In the genomic region with DNA sequence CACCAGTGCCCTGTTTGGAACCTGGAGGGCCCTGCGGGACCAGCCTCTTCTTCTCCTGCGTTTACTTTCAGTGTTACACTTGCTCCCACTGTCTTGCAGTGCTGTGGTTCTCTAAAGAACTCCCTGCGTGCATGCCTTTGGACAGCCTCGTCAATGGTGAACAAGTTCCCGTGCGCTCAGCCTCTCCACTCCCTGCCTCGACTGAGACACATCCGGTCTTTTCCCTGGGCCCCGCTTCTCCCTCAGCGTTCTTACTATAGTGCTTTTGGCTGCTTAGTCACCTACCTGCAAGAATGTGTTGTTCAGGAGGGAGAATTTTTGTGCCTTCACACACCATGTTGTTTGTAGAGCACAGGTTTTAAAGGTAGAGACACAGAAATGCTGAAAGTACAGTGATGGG, we compare ENCODE assay signal across 22 cellular contexts.
A peak's percentile ranks its signal among the peaks of the same experiment; 100 is the strongest.
DNase-seq lines count a peak whose midpoint lies in the region; ATAC-seq, FAIRE-seq and TF ChIP-seq lines count a peak whose summit lies in the region.
"Had no signal": no experiment of that assay in that cellular context is flagged by ENCODE, and none has a peak within 500 bp of the region (broad histone marks: within the 10 kb centered on the region; RNA-seq: fewer than 3 reads in every experiment).

No MANE protein-coding gene starts in this region.

- H3K79me2 ChIP-seq in GM23338 (replicated peaks; ENCODE audit: insufficient read depth): no peaks in the 10 kb centered on the region
- no peaks in the 10 kb centered on the region for H3K79me2 ChIP-seq in K562 (ENCODE audit: control insufficient read depth, insufficient read depth, low read length)
- H3K79me2 ChIP-seq in H1 (ENCODE audit: control insufficient read depth in 1 of 2, insufficient read depth in 2 of 2, low read length in 2 of 2): no peaks in the 10 kb centered on the region

- TF ChIP-seq CTCF in GM23338 (conservative IDR thresholded peaks at IDR 0.05; ENCODE audit: low read depth in 2 of 2): no peak
- no peak for TF ChIP-seq CTCF in K562 (IDR thresholded peaks at IDR 0.05 in 2 of 3, conservative IDR thresholded peaks at IDR 0.05 in 1 of 3; ENCODE audit: insufficient read depth in 2 of 3, low read depth in 1 of 3, low read length in 3 of 3)
- TF ChIP-seq CTCF in H1 (IDR thresholded peaks at IDR 0.05; ENCODE audit: control extremely low read depth in 1 of 3, insufficient read depth in 1 of 3, low read depth in 1 of 3, low read length in 3 of 3): no peak
- no peak for TF ChIP-seq CTCF in CD14-positive monocyte (IDR thresholded peaks at IDR 0.05)

- no peak overlapping the region for H3K56ac ChIP-seq in H1 (replicated peaks; ENCODE audit: insufficient read length, low read depth, low read length)

- H2BK120ac ChIP-seq in H1 (replicated peaks; ENCODE audit: low read depth, low read length): no peak overlapping the region

- WGBS in K562 (ENCODE audit: insufficient coverage, low coverage, missing lambda C conversion rate): 60% methylated on average over 1 of the region's 10 CpGs
- WGBS in H1 (ENCODE audit: extremely low coverage in 1 of 2, insufficient coverage in 1 of 2, insufficient read length in 1 of 2, insufficient replicate concordance in 2 of 2, low coverage in 1 of 2, low lambda C conversion rate in 2 of 2, missing lambda C conversion rate in 1 of 2), 2 experiments: 85% methylated on average over 10 of the region's 10 CpGs; no CpG with 5 or more reads in 1 of the 2 experiments

- H3K27ac ChIP-seq in GM23338 (ENCODE audit: low read depth): no peak overlapping the region
- no peak overlapping the region for H3K27ac ChIP-seq in K562 (ENCODE audit: extremely low read depth, low read depth, low read length)
- no peak overlapping the region for H3K27ac ChIP-seq in H1 (ENCODE audit: low read depth, low read length)
- H3K27ac ChIP-seq: BLaER1 had no signal

- no peak for FAIRE-seq in K562 (lab: Jason Lieb, UNC)
- no peak for FAIRE-seq in H1 (lab: Jason Lieb, UNC)
- FAIRE-seq: A204.1, D721Med, G401.6, GM12891, GM19239 had no signal

- no peaks in the 10 kb centered on the region for H3K36me3 ChIP-seq in GM23338 (ENCODE audit: insufficient read depth)
- no peaks in the 10 kb centered on the region for H3K36me3 ChIP-seq in K562 (ENCODE audit: control insufficient read depth, insufficient read depth, low read length)
- H3K36me3 ChIP-seq in H1 (ENCODE audit: control insufficient read depth in 2 of 4, insufficient read depth in 4 of 4, low read length in 3 of 4): no peaks in the 10 kb centered on the region
- H3K36me3 ChIP-seq: BE2C, BLaER1 had no signal

- no peak overlapping the region for H2BK15ac ChIP-seq in H1 (ENCODE audit: low read length)

- no TSS peak for BruUV-seq in K562 (replicated peaks; lab: Mats Ljungman, UMichigan)

- H3K18ac ChIP-seq in H1 (ENCODE audit: extremely low read depth, low read length): no peak overlapping the region

- H3K9me1 ChIP-seq in K562 (ENCODE audit: control insufficient read depth, insufficient read depth, low read length): no peaks in the 10 kb centered on the region

- no peaks in the 10 kb centered on the region; the same call in 2 of the 3 replicates for H3K9me3 Mint-ChIP-seq in GM23338
- H3K9me3 Mint-ChIP-seq in CD14-positive monocyte: peaks cover 0 to 6% (median 0%) of the 10 kb centered on the region in 7 donors
- H3K9me3 Mint-ChIP-seq: CD4-positive, alpha-beta T cell; CD8-positive, alpha-beta T cell had no signal

- H4K91ac ChIP-seq in H1 (replicated peaks; ENCODE audit: insufficient read length, low read length): no peak overlapping the region

- CTCF ChIA-PET in K562 (lab: Yijun Ruan, JAX; ENCODE audit: low intra/inter-chr PET ratio): no interaction called here
- CTCF ChIA-PET in H1 (lab: Charles Lee; ENCODE audit: partially characterized antibody): interaction anchor here (0.7 to 1.9 kb wide), 2 partner anchors 15 to 89 kb away, joined by 3 to 7 read pairs; no protein-coding TSS in a partner anchor

- H3K27ac Mint-ChIP-seq in GM23338 (no peak overlapping the region), CD14-positive monocyte (no peak overlapping the region)
- H3K27ac Mint-ChIP-seq: CD4-positive, alpha-beta T cell; CD8-positive, alpha-beta T cell had no signal

- no peaks in the 10 kb centered on the region for H3K36me3 Mint-ChIP-seq in GM23338 (ENCODE audit: low read depth)
- no peaks in the 10 kb centered on the region for H3K36me3 Mint-ChIP-seq in CD14-positive monocyte
- H3K36me3 Mint-ChIP-seq: CD8-positive, alpha-beta T cell had no signal

- POLR2A ChIA-PET in K562 (lab: Yijun Ruan, JAX) (no interaction called here), H1 (lab: Charles Lee; ENCODE audit: partially characterized antibody) (no interaction called here)

- no peak overlapping the region for H3K4me3 Mint-ChIP-seq in GM23338
- no peak overlapping the region for H3K4me3 Mint-ChIP-seq in CD14-positive monocyte
- H3K4me3 Mint-ChIP-seq: CD4-positive, alpha-beta T cell; CD8-positive, alpha-beta T cell had no signal

- H3K9me3 ChIP-seq in K562 (replicated peaks; ENCODE audit: control insufficient read depth, insufficient read depth, low read depth, low read length) (no peaks in the 10 kb centered on the region), H1 (ENCODE audit: insufficient read depth in 2 of 2, low read depth in 1 of 2, low read length in 1 of 2) (no peaks in the 10 kb centered on the region)
- H3K9me3 ChIP-seq: BE2C, BLaER1, Caco-2 had no signal

- peak overlapping the region; percentile 47; the same call in 1 of the 2 replicates for H2AFZ ChIP-seq in GM23338
- H2AFZ ChIP-seq in K562 (ENCODE audit: low read depth, low read length): 0 out of 2 replicates have a peak overlapping the region, but pooled peaks have one; percentile 45
- H2AFZ ChIP-seq in H1 (ENCODE audit: low read length): 0 out of 2 replicates have a peak overlapping the region, but pooled peaks have one; percentile 29

- TF ChIP-seq POLR2A in K562 (conservative IDR thresholded peaks at IDR 0.05) (no peak), H1 (IDR thresholded peaks at IDR 0.05; ENCODE audit: control extremely low read depth in 1 of 2, low read depth in 2 of 2, low read length in 2 of 2) (no peak)

- H3K27me3 Mint-ChIP-seq in GM23338 (ENCODE audit: insufficient read depth, low read depth, poor library complexity) (no peaks in the 10 kb centered on the region), CD14-positive monocyte (ENCODE audit: low read depth in 3 of 3) (peaks cover 2 to 6% (median 2%) of the 10 kb centered on the region in 3 donors)

- H3K9me2 ChIP-seq in GM23338 (ENCODE audit: insufficient read depth): no peaks in the 10 kb centered on the region; the same call in none of the 2 replicates

- H3K4me1 Mint-ChIP-seq in GM23338 (no peaks in the 10 kb centered on the region), CD14-positive monocyte (no peaks in the 10 kb centered on the region)

- H4K8ac ChIP-seq in H1 (ENCODE audit: extremely low read depth, insufficient read depth, low read length): no peak overlapping the region

- no peak for TF ChIP-seq EP300 in K562 (IDR thresholded peaks at IDR 0.05; ENCODE audit: low read length)
- no peak for TF ChIP-seq EP300 in H1 (IDR thresholded peaks at IDR 0.05; ENCODE audit: borderline replicate concordance in 1 of 2, low read depth in 2 of 2, low read length in 2 of 2)

- no peak overlapping the region for H3K4ac ChIP-seq in H1 (replicated peaks; ENCODE audit: insufficient read length, low read depth, low read length)

- no peak overlapping the region for H2BK12ac ChIP-seq in H1 (ENCODE audit: low read depth, low read length)

- no peak overlapping the region for H3K4me2 ChIP-seq in GM23338
- H3K4me2 ChIP-seq in K562 (ENCODE audit: insufficient read depth, low read length): no peak overlapping the region
- H3K4me2 ChIP-seq in H1 (ENCODE audit: insufficient read depth in 1 of 2, low read depth in 2 of 2, low read length in 2 of 2): no peak overlapping the region
- H3K4me2 ChIP-seq: BLaER1 had no signal

- H3K79me1 ChIP-seq in H1 (ENCODE audit: low read depth, low read length): no peaks in the 10 kb centered on the region

- no peaks in the 10 kb centered on the region for H3K23me2 ChIP-seq in H1 (ENCODE audit: low read depth, low read length)

- intact Hi-C loops in K562 (cut with micrococcal nuclease) (no loop called here), CD14-positive monocyte (cut with micrococcal nuclease) (no loop called here)

- H3F3A ChIP-seq in GM23338 (replicated peaks; ENCODE audit: low read depth): no peaks in the 10 kb centered on the region

- no peak overlapping the region for H3K23ac ChIP-seq in H1 (ENCODE audit: insufficient read length)

- H3K4me3 ChIP-seq in GM23338 (no peak overlapping the region), K562 (no peak overlapping the region), H1 (ENCODE audit: extremely low read depth in 1 of 4, insufficient read depth in 2 of 4, low read depth in 3 of 4, low read length in 4 of 4) (no peak overlapping the region)
- H3K4me3 ChIP-seq: BLaER1 had no signal

- no peaks in the 10 kb centered on the region for H3K4me1 ChIP-seq in GM23338 (ENCODE audit: insufficient read depth)
- no peaks in the 10 kb centered on the region for H3K4me1 ChIP-seq in K562 (replicated peaks in 1 of 2; ENCODE audit: control insufficient read depth in 2 of 2, insufficient read depth in 2 of 2, low read length in 2 of 2)
- H3K4me1 ChIP-seq in H1 (replicated peaks in 1 of 4; ENCODE audit: control insufficient read depth in 3 of 4, insufficient read depth in 4 of 4, low read length in 3 of 4): no peaks in the 10 kb centered on the region
- H3K4me1 ChIP-seq: BE2C, BLaER1, Caco-2 had no signal

- H4K20me1 ChIP-seq in GM23338 (replicated peaks; ENCODE audit: insufficient read depth): no peaks in the 10 kb centered on the region
- no peaks in the 10 kb centered on the region for H4K20me1 ChIP-seq in K562 (replicated peaks; ENCODE audit: control insufficient read depth, insufficient read depth, low read length)
- no peaks in the 10 kb centered on the region for H4K20me1 ChIP-seq in H1 (replicated peaks in 1 of 2; ENCODE audit: control insufficient read depth in 1 of 2, insufficient read depth in 2 of 2, low read length in 2 of 2)
- H4K20me1 ChIP-seq: BLaER1 had no signal

- no peak overlapping the region for H2BK20ac ChIP-seq in H1 (ENCODE audit: low read length)

- no peak for ATAC-seq in GM23338
- no peak for ATAC-seq in K562
- ATAC-seq: CD8-positive, alpha-beta T cell had no signal

- H3K9ac ChIP-seq in K562 (ENCODE audit: insufficient read depth in 1 of 2, low read depth in 2 of 2, low read length in 2 of 2): no peak overlapping the region
- no peak overlapping the region for H3K9ac ChIP-seq in H1 (replicated peaks in 1 of 4; ENCODE audit: extremely low read depth in 1 of 4, low read depth in 3 of 4, low read length in 3 of 4)
- H3K9ac ChIP-seq: BLaER1 had no signal

- no peak for DNase-seq in GM23338 (ENCODE audit: low spot score)
- no peak for DNase-seq in K562 (ENCODE audit: extremely low read depth in 1 of 4, low spot score in 3 of 4)
- no peak for DNase-seq in H1 (ENCODE audit: low read depth in 1 of 2, low spot score in 2 of 2)
- no peak for DNase-seq in HK-2 (ENCODE audit: unreplicated experiment)
- no peak for DNase-seq in CD14-positive monocyte (ENCODE audit: low spot score)
- no peak for DNase-seq in amygdala (lab: John Stamatoyannopoulos, UW)
- DNase-seq: 8988T; ACHN; BE2C; C1 segment of cervical spinal cord; Caco-2; Calu3; CD4-positive, alpha-beta T cell; CD8-positive, alpha-beta T cell; DMS79 treated with DMSO at 0.1 percent for 48 hours; GF-D8 had no signal

- no peaks in the 10 kb centered on the region for H3K27me3 ChIP-seq in GM23338 (ENCODE audit: insufficient read depth)
- H3K27me3 ChIP-seq in K562 (ENCODE audit: control insufficient read depth in 2 of 2, insufficient read depth in 2 of 2, low read length in 2 of 2): no peaks in the 10 kb centered on the region
- H3K27me3 ChIP-seq in H1 (replicated peaks in 1 of 4; ENCODE audit: control insufficient read depth in 3 of 4, extremely low read depth in 1 of 4, insufficient read depth in 3 of 4, low read length in 3 of 4): no peaks in the 10 kb centered on the region
- H3K27me3 ChIP-seq: BE2C, BLaER1 had no signal

- H3K14ac ChIP-seq in H1 (ENCODE audit: insufficient read length): no peak overlapping the region

- H2AK5ac ChIP-seq in H1 (ENCODE audit: low read depth, low read length): no peak overlapping the region

- H2BK5ac ChIP-seq in H1 (ENCODE audit: low read depth, low read length): no peak overlapping the region

- in situ Hi-C loops in K562 (cut with MboI): no loop called here

- no peak overlapping the region for H4K5ac ChIP-seq in H1 (ENCODE audit: insufficient read length, low read depth, low read length)

- TF ChIP-seq RAD21 in K562 (CRISPR knock-in tag; conservative IDR thresholded peaks at IDR 0.05 in 1 of 2, IDR thresholded peaks at IDR 0.05 in 1 of 2): no peak
- TF ChIP-seq RAD21 in H1 (IDR thresholded peaks at IDR 0.05 in 1 of 2, conservative IDR thresholded peaks at IDR 0.05 in 1 of 2; ENCODE audit: low read depth in 2 of 2, low read length in 2 of 2): no peak
